24 cellular contexts compared by ENCODE assay signal in the genomic region with DNA sequence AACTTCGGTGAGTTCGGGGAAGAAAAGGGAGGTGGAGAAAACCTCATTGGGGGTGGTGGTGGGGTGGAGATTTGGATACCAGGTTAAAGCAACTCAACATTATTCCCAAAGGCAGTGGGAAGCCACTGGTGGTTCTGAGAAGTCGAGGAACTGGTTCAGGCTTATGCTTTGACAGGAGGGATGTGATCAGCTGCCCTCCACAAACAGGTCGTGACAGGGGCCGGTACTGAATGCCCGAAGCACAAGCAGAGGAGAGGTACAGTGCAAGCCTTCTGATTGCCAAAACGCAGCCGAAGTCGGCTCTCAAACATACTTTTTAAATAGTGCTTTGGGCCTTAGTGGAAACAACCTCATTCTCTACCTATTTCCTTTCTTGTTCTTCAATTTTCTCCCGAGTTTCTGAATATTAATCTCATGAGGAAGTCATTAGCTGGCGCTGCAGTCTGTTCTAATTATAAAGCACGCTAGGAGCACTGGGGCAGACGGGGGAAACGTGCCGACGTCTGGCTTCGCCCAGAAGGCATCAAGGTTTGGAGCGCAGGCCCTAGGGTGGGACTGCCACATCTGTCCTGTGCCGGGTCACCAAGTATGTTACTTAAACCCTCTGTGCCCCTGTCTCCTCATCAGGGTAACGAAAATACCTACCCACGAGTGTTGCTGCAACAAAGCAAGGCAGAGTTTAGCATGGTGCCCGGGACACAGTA. TPM values are rescaled to one million over a fixed set of nuclear protein-coding genes. Genes with fewer than 3 reads are reported as not detected.
DNase-seq lines count a peak whose midpoint lies in the region; ATAC-seq and TF ChIP-seq lines count a peak whose summit lies in the region.
"Had no signal": no experiment of that assay in that cellular context is flagged by ENCODE, and none has a peak within 500 bp of the region (broad histone marks: within the 10 kb centered on the region; RNA-seq: fewer than 3 reads in every experiment).

No MANE protein-coding gene starts in this region.

- POLR2A ChIA-PET in CD8-positive, alpha-beta T cell (lab: Charles Lee) = no interaction called here

- no peak overlapping the region for H3K27ac ChIP-seq in CD8-positive, alpha-beta T cell (ENCODE audit: low read depth, low read length)
- H3K27ac ChIP-seq in right lobe of liver = no peak overlapping the region
- H3K27ac ChIP-seq: KMS-11, neural progenitor cell had no signal

- H3K27me3 Mint-ChIP-seq in mesothelial cell of epicardium (ENCODE audit: low read depth) = no peaks in the 10 kb centered on the region
- H3K27me3 Mint-ChIP-seq in activated T-cell treated with anti-CD3 and anti-CD28 coated beads, Interleukin-2, amount 50 U/mL, for 4 hours (ENCODE audit: low read depth) = peaks cover 2% of the 10 kb centered on the region
- no peaks in the 10 kb centered on the region for H3K27me3 Mint-ChIP-seq in CD8-positive, alpha-beta T cell (ENCODE audit: low read depth)
- H3K27me3 Mint-ChIP-seq: activated naive CD4-positive, alpha-beta T cell treated with anti-CD3 and anti-CD28 coated beads, Interleukin-2, amount 50 U/mL, for 24 hours; CD4-positive, alpha-beta memory T cell; T-cell had no signal

- WGBS in lower leg skin, 2 donors = 36 to 39% methylated on average over 22 of the region's 22 CpGs
- WGBS in right lobe of liver (ENCODE audit: insufficient coverage, low coverage, low lambda C conversion rate, missing lambda C conversion rate) = 74% methylated on average over 9 of the region's 22 CpGs

- DNase-seq in Right ventricle myocardium superior = no peak
- DNase-seq in Right ventricle myocardium inferior (ENCODE audit: missing footprints) = no peak
- no peak for DNase-seq in mesothelial cell of epicardium (ENCODE audit: low spot score in 2 of 2, unreplicated experiment in 2 of 2)
- DNase-seq in lower leg skin (ENCODE audit: low spot score in 2 of 2) = no peak
- DNase-seq in activated T-cell treated with anti-CD3 and anti-CD28 coated beads, Interleukin-2, amount 50 U/mL, for 4 hours = no peak
- no peak for DNase-seq in CD8-positive, alpha-beta T cell
- DNase-seq in right lobe of liver = no peak
- DNase-seq: 8988T; activated CD4-positive, alpha-beta T cell treated with anti-CD3 and anti-CD28 coated beads, Interleukin-2, amount 10 ng/mL, durations not matched to agents 24 days and 14 days; aorta; CD4-positive, alpha-beta memory T cell; effector CD8-positive, alpha-beta T cell; GDM1; mucosa of descending colon; NCI-H146; NCI-H526; stimulated activated CD4-positive, alpha-beta T cell treated with anti-CD3 and anti-CD28 coated beads, Interleukin-1b, Interleukin-23, amount 100 ng/mL, for 48 hours; T-cell had no signal

- TF ChIP-seq CTCF in mesothelial cell of epicardium (IDR thresholded peaks at IDR 0.05; ENCODE audit: unreplicated experiment) = no peak
- no peak for TF ChIP-seq CTCF in lower leg skin (IDR thresholded peaks at IDR 0.05)
- TF ChIP-seq CTCF in CD8-positive, alpha-beta T cell (IDR thresholded peaks at IDR 0.05) = no peak
- no peak for TF ChIP-seq CTCF in right lobe of liver (IDR thresholded peaks at IDR 0.05)

- no peaks in the 10 kb centered on the region for H3K9me3 Mint-ChIP-seq in mesothelial cell of epicardium
- no peaks in the 10 kb centered on the region for H3K9me3 Mint-ChIP-seq in activated T-cell treated with anti-CD3 and anti-CD28 coated beads, Interleukin-2, amount 50 U/mL, for 4 hours
- no peaks in the 10 kb centered on the region for H3K9me3 Mint-ChIP-seq in CD8-positive, alpha-beta T cell
- H3K9me3 Mint-ChIP-seq: activated CD4-positive, alpha-beta T cell treated with anti-CD3 and anti-CD28 coated beads, Interleukin-2, amount 10 ng/mL, durations not matched to agents 24 days and 14 days; activated naive CD4-positive, alpha-beta T cell treated with anti-CD3 and anti-CD28 coated beads, Interleukin-2, amount 50 U/mL, for 24 hours; activated T-helper 1 cell treated with anti-CD3 and anti-CD28 coated beads, Interleukin-12 subunit alpha, Interleukin-12 subunit beta, Interleukin-2, Interleukin-4 antibody, amounts not matched to agents 30 ng/mL and 10 ng/mL and 1 ng/mL, durations not matched to agents 14 hours and 24 hours and 36 hours; neural progenitor cell; stimulated activated effector memory CD8-positive, alpha-beta T cell treated with anti-CD3 and anti-CD28 coated beads, Interleukin-12 subunit alpha, Interleukin-12 subunit beta, amount 100 ng/mL, for 72 hours; T-cell had no signal

- H3K27ac Mint-ChIP-seq in mesothelial cell of epicardium = peak overlapping the region; percentile 79
- no peak overlapping the region for H3K27ac Mint-ChIP-seq in CD8-positive, alpha-beta T cell
- H3K27ac Mint-ChIP-seq: activated CD4-positive, alpha-beta T cell treated with anti-CD3 and anti-CD28 coated beads, Interleukin-2, amount 10 ng/mL, durations not matched to agents 24 days and 14 days; activated naive CD4-positive, alpha-beta T cell treated with anti-CD3 and anti-CD28 coated beads, Interleukin-2, amount 50 U/mL, for 24 hours; activated T-helper 1 cell treated with anti-CD3 and anti-CD28 coated beads, Interleukin-12 subunit alpha, Interleukin-12 subunit beta, Interleukin-2, Interleukin-4 antibody, amounts not matched to agents 30 ng/mL and 10 ng/mL and 1 ng/mL, durations not matched to agents 14 hours and 24 hours and 36 hours; CD4-positive, alpha-beta memory T cell; neural progenitor cell; stimulated activated effector memory CD8-positive, alpha-beta T cell treated with anti-CD3 and anti-CD28 coated beads, Interleukin-12 subunit alpha, Interleukin-12 subunit beta, amount 100 ng/mL, for 72 hours; T-cell had no signal

- TF ChIP-seq POLR2A in lower leg skin (IDR thresholded peaks at IDR 0.05) (no peak), right lobe of liver (IDR thresholded peaks at IDR 0.05) (no peak)

- H3K9me3 ChIP-seq in CD8-positive, alpha-beta T cell (ENCODE audit: low read length) = no peaks in the 10 kb centered on the region
- no peaks in the 10 kb centered on the region for H3K9me3 ChIP-seq in right lobe of liver
- H3K9me3 ChIP-seq: mucosa of descending colon had no signal

- no peaks in the 10 kb centered on the region for H3K36me3 ChIP-seq in CD8-positive, alpha-beta T cell (ENCODE audit: insufficient read depth, low read length)
- H3K36me3 ChIP-seq in right lobe of liver = no peaks in the 10 kb centered on the region
- H3K36me3 ChIP-seq: neural progenitor cell had no signal

- no peak overlapping the region for H3K4me3 Mint-ChIP-seq in mesothelial cell of epicardium
- no peak overlapping the region for H3K4me3 Mint-ChIP-seq in activated T-cell treated with anti-CD3 and anti-CD28 coated beads, Interleukin-2, amount 50 U/mL, for 4 hours
- no peak overlapping the region for H3K4me3 Mint-ChIP-seq in CD8-positive, alpha-beta T cell
- H3K4me3 Mint-ChIP-seq: activated CD4-positive, alpha-beta T cell treated with anti-CD3 and anti-CD28 coated beads, Interleukin-2, amount 10 ng/mL, durations not matched to agents 24 days and 14 days; activated naive CD4-positive, alpha-beta T cell treated with anti-CD3 and anti-CD28 coated beads, Interleukin-2, amount 50 U/mL, for 24 hours; activated T-helper 1 cell treated with anti-CD3 and anti-CD28 coated beads, Interleukin-12 subunit alpha, Interleukin-12 subunit beta, Interleukin-2, Interleukin-4 antibody, amounts not matched to agents 30 ng/mL and 10 ng/mL and 1 ng/mL, durations not matched to agents 14 hours and 24 hours and 36 hours; CD4-positive, alpha-beta memory T cell; neural progenitor cell; stimulated activated effector memory CD8-positive, alpha-beta T cell treated with anti-CD3 and anti-CD28 coated beads, Interleukin-12 subunit alpha, Interleukin-12 subunit beta, amount 100 ng/mL, for 72 hours; T-cell had no signal

- CTCF ChIA-PET in CD8-positive, alpha-beta T cell (lab: Charles Lee) = no interaction called here

- no peaks in the 10 kb centered on the region for H3K36me3 Mint-ChIP-seq in mesothelial cell of epicardium
- H3K36me3 Mint-ChIP-seq in activated T-cell treated with anti-CD3 and anti-CD28 coated beads, Interleukin-2, amount 50 U/mL, for 4 hours (ENCODE audit: insufficient read depth) = no peaks in the 10 kb centered on the region
- no peaks in the 10 kb centered on the region for H3K36me3 Mint-ChIP-seq in CD8-positive, alpha-beta T cell
- H3K36me3 Mint-ChIP-seq: activated naive CD4-positive, alpha-beta T cell treated with anti-CD3 and anti-CD28 coated beads, Interleukin-2, amount 50 U/mL, for 24 hours; CD4-positive, alpha-beta memory T cell; neural progenitor cell; stimulated activated effector memory CD8-positive, alpha-beta T cell treated with anti-CD3 and anti-CD28 coated beads, Interleukin-12 subunit alpha, Interleukin-12 subunit beta, amount 100 ng/mL, for 72 hours; T-cell had no signal

- intact Hi-C loops in Right ventricle myocardium superior (cut with DNase I) = no loop called here
- intact Hi-C loops in Right ventricle myocardium inferior (cut with DNase I) = no loop called here
- intact Hi-C loops in lower leg skin (cut with DNase I; ENCODE audit: low total_unique reads) = no loop called here
- intact Hi-C loops in CD8-positive, alpha-beta T cell (cut with DNase I, micrococcal nuclease) = no loop called here
- intact Hi-C loops in right lobe of liver (cut with DNase I) = no loop called here

- no peaks in the 10 kb centered on the region for H3K4me1 ChIP-seq in CD8-positive, alpha-beta T cell (ENCODE audit: insufficient read depth, low read length)
- H3K4me1 ChIP-seq in right lobe of liver = peaks cover 4 to 73% (median 24%) of the 10 kb centered on the region in 4 donors

- no peaks in the 10 kb centered on the region for H3K27me3 ChIP-seq in CD8-positive, alpha-beta T cell (ENCODE audit: insufficient read depth, low read length)
- no peaks in the 10 kb centered on the region for H3K27me3 ChIP-seq in right lobe of liver
- H3K27me3 ChIP-seq: neural progenitor cell had no signal

- peaks cover 80% of the 10 kb centered on the region for H3K4me1 Mint-ChIP-seq in mesothelial cell of epicardium
- no peaks in the 10 kb centered on the region for H3K4me1 Mint-ChIP-seq in activated T-cell treated with anti-CD3 and anti-CD28 coated beads, Interleukin-2, amount 50 U/mL, for 4 hours (ENCODE audit: low read depth)
- H3K4me1 Mint-ChIP-seq in CD8-positive, alpha-beta T cell (ENCODE audit: low read depth) = no peaks in the 10 kb centered on the region
- H3K4me1 Mint-ChIP-seq: activated CD4-positive, alpha-beta T cell treated with anti-CD3 and anti-CD28 coated beads, Interleukin-2, amount 10 ng/mL, durations not matched to agents 24 days and 14 days; activated naive CD4-positive, alpha-beta T cell treated with anti-CD3 and anti-CD28 coated beads, Interleukin-2, amount 50 U/mL, for 24 hours; CD4-positive, alpha-beta memory T cell; stimulated activated effector memory CD8-positive, alpha-beta T cell treated with anti-CD3 and anti-CD28 coated beads, Interleukin-12 subunit alpha, Interleukin-12 subunit beta, amount 100 ng/mL, for 72 hours; T-cell had no signal

- ATAC-seq in Right ventricle myocardium superior (ENCODE audit: poor library complexity) (peak; percentile 45), Right ventricle myocardium inferior (no peak), esophagus mucosa (peak; percentile 56), right lobe of liver (no peak)
- ATAC-seq in activated T-cell treated with anti-CD3 and anti-CD28 coated beads, Interleukin-2, amount 50 U/mL, for 4 hours = no peak
- no peak for ATAC-seq in CD8-positive, alpha-beta T cell
- ATAC-seq: mucosa of descending colon; stimulated activated effector memory CD8-positive, alpha-beta T cell treated with anti-CD3 and anti-CD28 coated beads, Interleukin-12 subunit alpha, Interleukin-12 subunit beta, amount 100 ng/mL, for 72 hours; T-cell had no signal

- H3K4me3 ChIP-seq in lower leg skin (ENCODE audit: low read depth, poor library complexity, severe bottlenecking) = no peak overlapping the region
- H3K4me3 ChIP-seq in CD8-positive, alpha-beta T cell (ENCODE audit: low read depth, low read length) = no peak overlapping the region
- H3K4me3 ChIP-seq in right lobe of liver = no peak overlapping the region
- H3K4me3 ChIP-seq: mucosa of descending colon, neural progenitor cell had no signal

RNA-seq across cellular contexts. Expression of gene SHB, which starts 27.3 kb away (rescaled TPM):
- 15.0 TPM for total RNA-seq in Right ventricle myocardium superior
- 14.7 TPM for total RNA-seq in Right ventricle myocardium inferior
- 34.0 TPM for total RNA-seq in esophagus mucosa
- 33.7 to 35.5 TPM (median 35.4 TPM) in 3 replicates for total RNA-seq in mesothelial cell of epicardium
- total RNA-seq in lower leg skin = 10 to 100 TPM; 27.6 to 42.6 (median 34.5) TPM
- total RNA-seq in activated T-cell treated with anti-CD3 and anti-CD28 coated beads, Interleukin-2, amount 50 U/mL, for 4 hours = 1 to 10 TPM; 2.6 to 4.0 (median 3.4) TPM
- total RNA-seq in CD8-positive, alpha-beta T cell = 1 to 10 TPM; 2.4 to 3.0 TPM
- 10 to 100 TPM; 12.0 to 43.1 (median 21.9) TPM for total RNA-seq in right lobe of liver

Comparison
In these comparisons a context has a peak if more than half of its experiments do, and no peak if none do; other contexts are left out.
1. ATAC-seq: peak in Right ventricle myocardium superior (single experiment) and esophagus mucosa (single experiment); none in Right ventricle myocardium inferior (single experiment), activated T-cell treated with anti-CD3 and anti-CD28 coated beads, Interleukin-2, amount 50 U/mL, for 4 hours (0 of 2), CD8-positive, alpha-beta T cell (single experiment) and right lobe of liver (0 of 4).